8 cellular contexts compared by ENCODE assay signal in genomic region chr1:53325326-53326087, GRCh38. TPM values are rescaled to one million over a fixed set of nuclear protein-coding genes. Genes with fewer than 3 reads are reported as not detected.
DNase-seq lines count a peak whose midpoint lies in the region; ATAC-seq and TF ChIP-seq lines count a peak whose summit lies in the region.

No MANE protein-coding gene starts in this region.

- no peak for TF ChIP-seq CTCF in DOHH2 (IDR thresholded peaks at IDR 0.05; ENCODE audit: low read depth, low read length, poor library complexity, severe bottlenecking)
- no peak for TF ChIP-seq CTCF in epithelial cell of proximal tubule (conservative IDR thresholded peaks at IDR 0.05; ENCODE audit: low read depth, low read length)
- TF ChIP-seq CTCF in osteoblast (IDR thresholded peaks at IDR 0.05; ENCODE audit: extremely low read depth, low read depth, low read length) = no peak

- H3K9me2 ChIP-seq in DOHH2 (replicated peaks; ENCODE audit: control insufficient read depth, low read length) = no peaks in the 10 kb centered on the region

- peaks cover 72% of the 10 kb centered on the region for H3K79me2 ChIP-seq in DOHH2 (ENCODE audit: control insufficient read depth, low read length)
- H3K79me2 ChIP-seq in osteoblast (ENCODE audit: insufficient read depth, low read length) = no peaks in the 10 kb centered on the region

- H3K4me3 ChIP-seq in DOHH2 (ENCODE audit: low read length) = peak overlapping the region; percentile 82
- peak overlapping the region; percentile 89 for H3K4me3 ChIP-seq in epithelial cell of proximal tubule (ENCODE audit: low read depth, low read length)
- peak overlapping the region; percentile 80 for H3K4me3 ChIP-seq in osteoblast (ENCODE audit: insufficient read depth, low read length)

- H3K4me2 ChIP-seq in DOHH2 (ENCODE audit: low read length) (peak overlapping the region; percentile 68), osteoblast (ENCODE audit: insufficient read depth, low read length) (peak overlapping the region; percentile 91)

- H4K20me1 ChIP-seq in DOHH2 (ENCODE audit: control insufficient read depth, insufficient read depth, low read depth, low read length) (peaks cover 30% of the 10 kb centered on the region), osteoblast (ENCODE audit: insufficient read depth, low read length) (no peaks in the 10 kb centered on the region)

- H3K27me3 ChIP-seq in DOHH2 (ENCODE audit: control insufficient read depth, low read length) = no peaks in the 10 kb centered on the region
- H3K27me3 ChIP-seq in osteoblast (ENCODE audit: insufficient read depth, low read length) = no peaks in the 10 kb centered on the region

- H3K36me3 ChIP-seq in DOHH2 (ENCODE audit: control insufficient read depth, low read length) = peaks cover 64% of the 10 kb centered on the region
- H3K36me3 ChIP-seq in osteoblast (ENCODE audit: insufficient read depth, low read length) = peaks cover 10% of the 10 kb centered on the region

- H2AFZ ChIP-seq in osteoblast (ENCODE audit: low read length) = peak overlapping the region; percentile 90

- H3K9me3 ChIP-seq in DOHH2 (ENCODE audit: control insufficient read depth, insufficient read depth, low read length) (no peaks in the 10 kb centered on the region), osteoblast (ENCODE audit: low read depth, low read length) (no peaks in the 10 kb centered on the region)

- H3K27ac ChIP-seq in DOHH2 (ENCODE audit: low read depth, low read length) = peak overlapping the region; percentile 36; the same call in 1 of the 2 replicates
- H3K27ac ChIP-seq in osteoblast (ENCODE audit: low read depth, low read length) = peak overlapping the region; percentile 65

- no peaks in the 10 kb centered on the region for H3F3A ChIP-seq in DOHH2 (ENCODE audit: control insufficient read depth, insufficient read depth)

- no peak for ATAC-seq in GM18870 (IDR thresholded peaks at IDR 0.05; ENCODE audit: unreplicated experiment)

- DNase-seq in RPMI8226 (peak; percentile 51), epithelial cell of proximal tubule (ENCODE audit: low read depth) (no peak), osteoblast (ENCODE audit: insufficient read length, low spot score, missing footprints) (peak; percentile 74), NCI-H1417 treated with DMSO at 0.1 percent for 48 hours (lab: John Stamatoyannopoulos, UW) (no peak), AML-193 (lab: John Stamatoyannopoulos, UW) (no peak)
- no peak for DNase-seq in stimulated activated CD4-positive, alpha-beta T cell treated with anti-CD3 and anti-CD28 coated beads, Interleukin-2, amount 100 ng/mL, for 24 hours

- peaks cover 23% of the 10 kb centered on the region for H3K4me1 ChIP-seq in DOHH2 (ENCODE audit: control insufficient read depth, low read length)
- H3K4me1 ChIP-seq in osteoblast (ENCODE audit: insufficient read depth, low read length) = peaks cover 19% of the 10 kb centered on the region

RNA-seq across cellular contexts. Expression of gene LRP8, which starts 2.4 kb away (rescaled TPM):
- total RNA-seq in epithelial cell of proximal tubule (16.1 and 25.5 TPM in 2 replicates), osteoblast (8.3 and 11.2 TPM in 2 replicates)

Comparison
In these comparisons a context has a peak if more than half of its experiments do, and no peak if none do; other contexts are left out.
1. DNase-seq: peak in RPMI8226 (single experiment) and osteoblast (single experiment); none in epithelial cell of proximal tubule (single experiment), NCI-H1417 treated with DMSO at 0.1 percent for 48 hours (single experiment), stimulated activated CD4-positive, alpha-beta T cell treated with anti-CD3 and anti-CD28 coated beads, Interleukin-2, amount 100 ng/mL, for 24 hours (0 of 2) and AML-193 (0 of 2).
2. Peak in every context shown above with its lines, with median percentiles within 50 percentile points of each other: H3K4me3 ChIP-seq.